In genomic region chr5:38535281-38535750, GRCh38 we compare ENCODE assay signal across 25 cellular contexts. TPM values are rescaled to one million over a fixed set of nuclear protein-coding genes. Genes with fewer than 3 reads are reported as not detected.
DNase-seq lines count a peak whose midpoint lies in the region; ATAC-seq, FAIRE-seq and TF ChIP-seq lines count a peak whose summit lies in the region.
"Had no signal": no experiment of that assay in that cellular context is flagged by ENCODE, and none has a peak within 500 bp of the region (broad histone marks: within the 10 kb centered on the region; RNA-seq: fewer than 3 reads in every experiment).

No MANE protein-coding gene starts in this region.

- H3K27ac Mint-ChIP-seq in naive thymus-derived CD4-positive, alpha-beta T cell: no peak overlapping the region
- H3K27ac Mint-ChIP-seq: activated B cell treated with CpG ODN at 0.5 μM for 24 hours had no signal

- peaks cover 81% of the 10 kb centered on the region for H3K4me1 ChIP-seq in HepG2 (ENCODE audit: insufficient read depth, low read length)
- no peaks in the 10 kb centered on the region for H3K4me1 ChIP-seq in right lobe of liver
- H3K4me1 ChIP-seq in naive thymus-derived CD4-positive, alpha-beta T cell (ENCODE audit: control insufficient read depth in 2 of 2, insufficient read depth in 2 of 2, low read length in 2 of 2): no peaks in the 10 kb centered on the region
- peaks cover 0 to 48% (median 16%) of the 10 kb centered on the region in 6 donors for H3K4me1 ChIP-seq in spleen
- H3K4me1 ChIP-seq: colonic mucosa had no signal

- peak overlapping the region; percentile 74 for H3K9ac ChIP-seq in HepG2 (ENCODE audit: insufficient read depth, low read depth, low read length)
- H3K9ac ChIP-seq: KMS-11 had no signal

- H2AFZ ChIP-seq in HepG2 (ENCODE audit: low read length): no peak overlapping the region

- no peaks in the 10 kb centered on the region for H3K4me1 Mint-ChIP-seq in naive thymus-derived CD4-positive, alpha-beta T cell
- H3K4me1 Mint-ChIP-seq: activated B cell treated with CpG ODN at 0.5 μM for 24 hours had no signal

- intact Hi-C loops in HepG2 (cut with micrococcal nuclease; ENCODE audit: unreplicated experiment) (loop anchor here (1.0 kb wide), 1 partner anchor 12 kb away; no protein-coding TSS in a partner anchor), right lobe of liver (cut with DNase I) (no loop called here), spleen (cut with DNase I; ENCODE audit: low total_unique reads) (no loop called here)
- intact Hi-C loops in naive thymus-derived CD4-positive, alpha-beta T cell (cut with micrococcal nuclease): no loop called here

- peaks cover 89% of the 10 kb centered on the region for H3K79me2 ChIP-seq in HepG2 (ENCODE audit: insufficient read depth, low read length)

- TF ChIP-seq EP300 in HepG2 (IDR thresholded peaks at IDR 0.05; ENCODE audit: low read depth in 2 of 2, low read length in 2 of 2) (peak in 1 of 2 experiments; percentile 35; a peak in 1 of 4 replicates), HepG2 (CRISPR knock-in tag; IDR thresholded peaks at IDR 0.05; ENCODE audit: borderline replicate concordance) (no peak)

- POLR2A ChIA-PET in HepG2 (lab: Yijun Ruan, JAX): interaction anchor here (1.2 to 5.9 kb wide), 4 partner anchors 11 to 24 kb away, joined by 4 to 59 read pairs (median 12); partner anchors contain the start of gene LIFR
- POLR2A ChIA-PET in naive thymus-derived CD4-positive, alpha-beta T cell (lab: Charles Lee): no interaction called here

- TF ChIP-seq RAD21 in HepG2 (CRISPR knock-in tag; IDR thresholded peaks at IDR 0.05): no peak; the same call in 1 of the 2 replicates

- H3K27ac ChIP-seq in HepG2 (ENCODE audit: extremely low read length, insufficient read depth, low read length): peak overlapping the region; percentile 99
- no peak overlapping the region for H3K27ac ChIP-seq in right lobe of liver
- H3K27ac ChIP-seq in naive thymus-derived CD4-positive, alpha-beta T cell (ENCODE audit: low read depth, low read length): no peak overlapping the region
- H3K27ac ChIP-seq in spleen: peak overlapping the region in 1 of 8 donors; percentile 34
- H3K27ac ChIP-seq: colonic mucosa, HL-60, KMS-11, neutrophil, suprapubic skin had no signal

- H3K27me3 ChIP-seq in HepG2 (ENCODE audit: control insufficient read depth in 1 of 2, insufficient read depth in 2 of 2, low read length in 2 of 2): no peaks in the 10 kb centered on the region
- no peaks in the 10 kb centered on the region for H3K27me3 ChIP-seq in right lobe of liver
- H3K27me3 ChIP-seq in naive thymus-derived CD4-positive, alpha-beta T cell (ENCODE audit: control insufficient read depth in 2 of 2, insufficient read depth in 2 of 2, low read length in 2 of 2): no peaks in the 10 kb centered on the region
- peaks cover 0 to 1% (median 0%) of the 10 kb centered on the region in 7 donors for H3K27me3 ChIP-seq in spleen (replicated peaks in 1 of 7)
- H3K27me3 ChIP-seq: colonic mucosa, suprapubic skin had no signal

- H3K4me3 Mint-ChIP-seq in naive thymus-derived CD4-positive, alpha-beta T cell: no peak overlapping the region
- H3K4me3 Mint-ChIP-seq: activated B cell treated with CpG ODN at 0.5 μM for 24 hours had no signal

- no peak for FAIRE-seq in HepG2 (lab: Jason Lieb, UNC)
- FAIRE-seq: GM12891, kidney had no signal

- peak overlapping the region; percentile 87 for H3K4me2 ChIP-seq in HepG2 (ENCODE audit: low read depth, low read length)
- H3K4me2 ChIP-seq: KMS-11 had no signal

- H3K4me3 ChIP-seq in HepG2 (replicated peaks in 1 of 3; ENCODE audit: insufficient read depth in 1 of 3, low read depth in 2 of 3, low read length in 3 of 3) (peak overlapping the region in 2 of 3 experiments; percentile 3 to 34; a peak in 2 of 6 replicates), right lobe of liver (no peak overlapping the region), fibroblast of pulmonary artery (replicated peaks; ENCODE audit: low read depth, low read length) (no peak overlapping the region), spleen (no peak overlapping the region)
- no peak overlapping the region for H3K4me3 ChIP-seq in naive thymus-derived CD4-positive, alpha-beta T cell (ENCODE audit: low read length)
- H3K4me3 ChIP-seq: colonic mucosa, suprapubic skin had no signal

- no peaks in the 10 kb centered on the region for H3K36me3 Mint-ChIP-seq in naive thymus-derived CD4-positive, alpha-beta T cell

- CTCF ChIA-PET in HepG2 (lab: Yijun Ruan, JAX; ENCODE audit: low intra/inter-chr PET ratio, low total read pairs): no interaction called here
- CTCF ChIA-PET in naive thymus-derived CD4-positive, alpha-beta T cell (lab: Charles Lee): no interaction called here

- H3K36me3 ChIP-seq in HepG2 (replicated peaks in 1 of 2; ENCODE audit: control insufficient read depth in 1 of 2, insufficient read depth in 2 of 2, low read length in 2 of 2) (no peaks in the 10 kb centered on the region), right lobe of liver (no peaks in the 10 kb centered on the region), spleen (no peaks in the 10 kb centered on the region)
- no peaks in the 10 kb centered on the region for H3K36me3 ChIP-seq in naive thymus-derived CD4-positive, alpha-beta T cell (ENCODE audit: control insufficient read depth in 2 of 3, insufficient read depth in 3 of 3, low read length in 3 of 3)
- H3K36me3 ChIP-seq: colonic mucosa, neutrophil, suprapubic skin had no signal

- H3K9me3 ChIP-seq in HepG2 (ENCODE audit: low read length) (peaks cover 8% of the 10 kb centered on the region), right lobe of liver (no peaks in the 10 kb centered on the region), spleen (peaks cover 0 to 10% (median 0%) of the 10 kb centered on the region in 8 donors)
- H3K9me3 ChIP-seq in naive thymus-derived CD4-positive, alpha-beta T cell (ENCODE audit: control insufficient read depth in 2 of 3, low read length in 3 of 3): no peaks in the 10 kb centered on the region
- H3K9me3 ChIP-seq: colonic mucosa, neutrophil, suprapubic skin had no signal

- in situ Hi-C loops in HepG2 (cut with HindIII; ENCODE audit: extremely low pct_ligation_motif_present, low pct_unique_long_range_greater_than_20kb): no loop called here

- no TSS peak for BruUV-seq in HepG2 (replicated peaks; lab: Mats Ljungman, UMichigan)

- ATAC-seq in HepG2 (peak; percentile 51), right lobe of liver (no peak)
- ATAC-seq in naive thymus-derived CD4-positive, alpha-beta T cell: no peak
- ATAC-seq: sciatic nerve had no signal

- peaks cover 17 to 26% (median 21%) of the 10 kb centered on the region in 5 donors for H3K27me3 Mint-ChIP-seq in naive thymus-derived CD4-positive, alpha-beta T cell

- TF ChIP-seq POLR2A in HepG2 (IDR thresholded peaks at IDR 0.05; ENCODE audit: insufficient read depth in 1 of 2, low read depth in 2 of 2, low read length in 2 of 2) (no peak), right lobe of liver (IDR thresholded peaks at IDR 0.05) (no peak), spleen (IDR thresholded peaks at IDR 0.05) (no peak)

- no peak for TF ChIP-seq CTCF in HepG2 (CRISPR knock-in tag; IDR thresholded peaks at IDR 0.05)
- TF ChIP-seq CTCF in right lobe of liver (IDR thresholded peaks at IDR 0.05): no peak
- TF ChIP-seq CTCF in fibroblast of pulmonary artery (IDR thresholded peaks at IDR 0.05; ENCODE audit: low read length, missing control alignments): no peak
- no peak for TF ChIP-seq CTCF in spleen (IDR thresholded peaks at IDR 0.05 in 8 of 11, conservative IDR thresholded peaks at IDR 0.05 in 3 of 11)

- WGBS in HepG2 (ENCODE audit: low lambda C conversion rate): 11% methylated on average over 4 of the region's 4 CpGs
- 48% methylated on average over 4 of the region's 4 CpGs for WGBS in right lobe of liver (ENCODE audit: insufficient coverage, low coverage, low lambda C conversion rate, missing lambda C conversion rate)
- 57 to 78% (median 68%) methylated on average over 4 of the region's 4 CpGs for WGBS in spleen, 5 donors

- DNase-seq in HepG2 (ENCODE audit: low spot score) (peak; percentile 70), right lobe of liver (no peak), NCI-H524 treated with DMSO at 0.1 percent for 48 hours (lab: John Stamatoyannopoulos, UW) (peak; percentile 68), fibroblast of pulmonary artery (ENCODE audit: low read depth) (peak; percentile 27), globus pallidus (ENCODE audit: low spot score) (no peak), spleen (no peak)
- no peak for DNase-seq in naive thymus-derived CD4-positive, alpha-beta T cell
- DNase-seq: activated B cell treated with CpG ODN at 0.5 μM for 24 hours; AML-193; aorta; Caco-2; colonic mucosa; GDM1; kidney; midbrain; NCI-H1694 treated with DMSO at 0.1 percent for 48 hours; stimulated activated CD4-positive, alpha-beta T cell treated with anti-CD3 and anti-CD28 coated beads, Interleukin-4, amount 100 ng/mL, for 24 hours; stimulated activated CD8-positive, alpha-beta memory T cell treated with anti-CD3 and anti-CD28 coated beads, Interleukin-4, amount 100 ng/mL, for 48 hours had no signal

- no peaks in the 10 kb centered on the region for H4K20me1 ChIP-seq in HepG2 (ENCODE audit: insufficient read depth, low read length)

- peaks cover 0 to 2% (median 0%) of the 10 kb centered on the region in 11 donors for H3K9me3 Mint-ChIP-seq in naive thymus-derived CD4-positive, alpha-beta T cell
- H3K9me3 Mint-ChIP-seq: activated B cell treated with CpG ODN at 0.5 μM for 24 hours had no signal

RNA-seq across cellular contexts. Expression of gene LIFR, which starts 21.1 kb away (rescaled TPM):
- total RNA-seq in HepG2 (2016; rRNA removed; fragmentation: Illumina TruSeq; extraction: Trizol) (20.1 and 25.2 TPM in 2 replicates), right lobe of liver (10 to 100 TPM; 14.3 to 52.1 (median 28.2) TPM), spleen (100 to 1,000 TPM in 5 of 7 donors, 10 to 100 TPM in 2; 73.0 to 191 (median 156) TPM)
- 58.4 and 67.4 TPM in 2 replicates for total RNA-seq in HepG2 (2016; cell fraction: cytosol; rRNA removed; fragmentation: Illumina TruSeq; extraction: Trizol; ENCODE audit: low read depth)
- 20.0 and 23.0 TPM in 2 replicates for total RNA-seq in HepG2 (2016; cell fraction: insoluble cytoplasmic fraction; rRNA removed; fragmentation: Illumina TruSeq; extraction: Trizol)
- 31.5 and 38.0 TPM in 2 replicates for total RNA-seq in HepG2 (2016; cell fraction: membrane; rRNA removed; fragmentation: Illumina TruSeq; extraction: Trizol)
- 39.8 and 44.4 TPM in 2 replicates for total RNA-seq in HepG2 (2016; cell fraction: nucleus; rRNA removed; fragmentation: Illumina TruSeq; extraction: Trizol)
- polyA plus RNA-seq in HepG2 (2011; rRNA removed) (5.0 and 6.3 TPM in 2 replicates), spleen (1 to 10 TPM; 6.8 to 9.7 (median 7.9) TPM)
- polyA plus RNA-seq in HepG2 (2011; cell fraction: cytosol; rRNA removed): 1.9 and 3.2 TPM in 2 replicates
- 6.5 and 8.0 TPM in 2 replicates for polyA plus RNA-seq in HepG2 (2011; cell fraction: nucleus; rRNA removed)
- 7.6 and 12.3 TPM in 2 replicates for polyA plus RNA-seq in HepG2 (2012)
- 0.20 and 0.28 TPM in 2 replicates for polyA plus RNA-seq in HepG2 (2016; cell fraction: cytosol; fragmentation: Illumina TruSeq; extraction: Trizol; ENCODE audit: low read depth)
- 6.5 and 7.1 TPM in 2 replicates for polyA plus RNA-seq in HepG2 (2016; cell fraction: insoluble cytoplasmic fraction; fragmentation: Illumina TruSeq; extraction: Trizol; ENCODE audit: low read depth)
- polyA plus RNA-seq in HepG2 (2016; cell fraction: membrane; fragmentation: Illumina TruSeq; extraction: Trizol; ENCODE audit: low read depth): 1.1 TPM in 2 replicates
- polyA plus RNA-seq in HepG2 (2016; cell fraction: nucleus; fragmentation: Illumina TruSeq; extraction: Trizol; ENCODE audit: insufficient read depth, low read depth): 19.2 and 20.0 TPM in 2 replicates
- 15.0 and 54.2 TPM in 2 replicates for polyA minus RNA-seq in HepG2 (2011; rRNA and poly(A)+ RNA removed; ENCODE audit: low replicate concordance)
- polyA minus RNA-seq in HepG2 (2011; cell fraction: cytosol; rRNA and poly(A)+ RNA removed): 17.8 and 19.0 TPM in 2 replicates
- 63.7 and 65.9 TPM in 2 replicates for polyA minus RNA-seq in HepG2 (2011; cell fraction: nucleus; rRNA and poly(A)+ RNA removed)
- under 1 TPM in 3 of 5 experiments, not detected in 2; 0.16 to 0.30 (median 0.17) TPM for total RNA-seq in naive thymus-derived CD4-positive, alpha-beta T cell
- not detected for polyA plus RNA-seq in naive thymus-derived CD4-positive, alpha-beta T cell
- total RNA-seq: activated B cell treated with CpG ODN at 0.5 μM for 24 hours; T-helper 1 cell treated with Interleukin-12 subunit alpha and Interleukin-12 subunit beta and Interleukin-4 antibody, amounts not matched to agents 30 ng/mL and 1 ng/mL, for 36 hours had no signal

Comparison
In these comparisons a context has a peak if more than half of its experiments do, and no peak if none do; other contexts are left out.
1. DNase-seq: peak in HepG2 (single experiment), NCI-H524 treated with DMSO at 0.1 percent for 48 hours (single experiment) and fibroblast of pulmonary artery (single experiment); none in right lobe of liver (0 of 3), globus pallidus (single experiment), naive thymus-derived CD4-positive, alpha-beta T cell (0 of 9) and spleen (single experiment).
2. H3K4me3 ChIP-seq: peak in HepG2 (2 of 3); none in right lobe of liver (0 of 3), fibroblast of pulmonary artery (single experiment), naive thymus-derived CD4-positive, alpha-beta T cell (single experiment) and spleen (0 of 8).
3. RNA of gene LIFR, which starts 21.1 kb away (total RNA-seq): 73.0 to 191 TPM in spleen, 14.3 to 52.1 TPM in right lobe of liver and 20.0 to 67.4 TPM in HepG2; 0.16 to 0.30 TPM in naive thymus-derived CD4-positive, alpha-beta T cell; every median in the first group is over 10 times any median in the second.